16 cellular contexts compared by ENCODE assay signal in genomic region chr11:128595775-128596174, GRCh38. TPM values are rescaled to one million over a fixed set of nuclear protein-coding genes. Genes with fewer than 3 reads are reported as not detected.
DNase-seq lines count a peak whose midpoint lies in the region; ATAC-seq and TF ChIP-seq lines count a peak whose summit lies in the region.
"Had no signal": no experiment of that assay in that cellular context is flagged by ENCODE, and none has a peak within 500 bp of the region (broad histone marks: within the 10 kb centered on the region; RNA-seq: fewer than 3 reads in every experiment).

No MANE protein-coding gene starts in this region.

- H3K4me3 ChIP-seq in fibroblast of villous mesenchyme (ENCODE audit: low read depth, low read length) (no peak overlapping the region), uterus (no peak overlapping the region)
- H3K4me3 ChIP-seq: HAP-1 had no signal

- H3K4me1 ChIP-seq in uterus: no peaks in the 10 kb centered on the region

- no peaks in the 10 kb centered on the region for H3K9me3 ChIP-seq in uterus
- H3K9me3 ChIP-seq: HAP-1 had no signal

- no peaks in the 10 kb centered on the region for H3K36me3 ChIP-seq in uterus
- H3K36me3 ChIP-seq: HAP-1 had no signal

- H3K27ac ChIP-seq in uterus: no peak overlapping the region
- H3K27ac ChIP-seq: 22Rv1, HL-60 had no signal

- TF ChIP-seq POLR2A in uterus (IDR thresholded peaks at IDR 0.05): no peak

- no peaks in the 10 kb centered on the region for H3K9me3 Mint-ChIP-seq in activated T-cell treated with anti-CD3 and anti-CD28 coated beads, Interleukin-2, amount 50 U/mL, for 72 hours
- no peaks in the 10 kb centered on the region for H3K9me3 Mint-ChIP-seq in activated T-cell treated with anti-CD3 and anti-CD28 coated beads, Interleukin-2, amount 50 U/mL, for 24 hours
- H3K9me3 Mint-ChIP-seq in stimulated activated memory B cell treated with anti-CD40 and anti-IgM and Interleukin-4, amounts not matched to agents 10 μg/mL and 1 μg/mL and 100 μg/mL, for 72 hours: peaks cover 3% of the 10 kb centered on the region
- H3K9me3 Mint-ChIP-seq: CD4-positive, alpha-beta T cell had no signal

- intact Hi-C loops in uterus (cut with DNase I; ENCODE audit: low total_unique reads): no loop called here

- no peak overlapping the region for H3K4me3 Mint-ChIP-seq in activated T-cell treated with anti-CD3 and anti-CD28 coated beads, Interleukin-2, amount 50 U/mL, for 72 hours
- no peak overlapping the region for H3K4me3 Mint-ChIP-seq in activated T-cell treated with anti-CD3 and anti-CD28 coated beads, Interleukin-2, amount 50 U/mL, for 24 hours
- H3K4me3 Mint-ChIP-seq in stimulated activated memory B cell treated with anti-CD40 and anti-IgM and Interleukin-4, amounts not matched to agents 10 μg/mL and 1 μg/mL and 100 μg/mL, for 72 hours: no peak overlapping the region
- H3K4me3 Mint-ChIP-seq: CD4-positive, alpha-beta T cell had no signal

- TF ChIP-seq CTCF in fibroblast of villous mesenchyme (IDR thresholded peaks at IDR 0.05; ENCODE audit: insufficient read depth, low read depth, low read length) (no peak), uterus (IDR thresholded peaks at IDR 0.05) (no peak)

- no peak for ATAC-seq in activated T-cell treated with anti-CD3 and anti-CD28 coated beads, Interleukin-2, amount 50 U/mL, for 72 hours (replicated peaks in 1 of 2)
- no peak for ATAC-seq in stimulated activated memory B cell treated with anti-CD40 and anti-IgM and Interleukin-4, amounts not matched to agents 10 μg/mL and 1 μg/mL and 100 μg/mL, for 72 hours
- ATAC-seq in HG02763 (IDR thresholded peaks at IDR 0.05; ENCODE audit: unreplicated experiment): no peak

- no peaks in the 10 kb centered on the region for H3K27me3 Mint-ChIP-seq in activated T-cell treated with anti-CD3 and anti-CD28 coated beads, Interleukin-2, amount 50 U/mL, for 72 hours (ENCODE audit: low read depth)
- no peaks in the 10 kb centered on the region for H3K27me3 Mint-ChIP-seq in activated T-cell treated with anti-CD3 and anti-CD28 coated beads, Interleukin-2, amount 50 U/mL, for 24 hours
- no peaks in the 10 kb centered on the region for H3K27me3 Mint-ChIP-seq in stimulated activated memory B cell treated with anti-CD40 and anti-IgM and Interleukin-4, amounts not matched to agents 10 μg/mL and 1 μg/mL and 100 μg/mL, for 72 hours
- H3K27me3 Mint-ChIP-seq: CD4-positive, alpha-beta T cell had no signal

- peaks cover 52% of the 10 kb centered on the region for H3K4me1 Mint-ChIP-seq in activated T-cell treated with anti-CD3 and anti-CD28 coated beads, Interleukin-2, amount 50 U/mL, for 72 hours (ENCODE audit: low read depth)
- H3K4me1 Mint-ChIP-seq in activated T-cell treated with anti-CD3 and anti-CD28 coated beads, Interleukin-2, amount 50 U/mL, for 24 hours (ENCODE audit: low read depth): peaks cover 50% of the 10 kb centered on the region
- peaks cover 37% of the 10 kb centered on the region for H3K4me1 Mint-ChIP-seq in stimulated activated memory B cell treated with anti-CD40 and anti-IgM and Interleukin-4, amounts not matched to agents 10 μg/mL and 1 μg/mL and 100 μg/mL, for 72 hours

- no peak for DNase-seq in activated T-cell treated with anti-CD3 and anti-CD28 coated beads, Interleukin-2, amount 50 U/mL, for 72 hours
- no peak for DNase-seq in activated T-cell treated with anti-CD3 and anti-CD28 coated beads, Interleukin-2, amount 50 U/mL, for 24 hours
- DNase-seq in NCI-H82 (lab: John Stamatoyannopoulos, UW): peak; percentile 48
- DNase-seq in fibroblast of villous mesenchyme (ENCODE audit: low read depth): peak; percentile 40
- no peak for DNase-seq in stimulated activated CD4-positive, alpha-beta T cell treated with anti-CD3 and anti-CD28 coated beads, Interleukin-4, amount 100 ng/mL, for 24 hours
- DNase-seq in uterus: no peak
- DNase-seq: AML-193; C1 segment of cervical spinal cord; Calu3; CD4-positive, alpha-beta T cell; DMS79 had no signal

- H3K27ac Mint-ChIP-seq in activated T-cell treated with anti-CD3 and anti-CD28 coated beads, Interleukin-2, amount 50 U/mL, for 72 hours: peak overlapping the region; percentile 20
- no peak overlapping the region for H3K27ac Mint-ChIP-seq in activated T-cell treated with anti-CD3 and anti-CD28 coated beads, Interleukin-2, amount 50 U/mL, for 24 hours
- H3K27ac Mint-ChIP-seq in stimulated activated memory B cell treated with anti-CD40 and anti-IgM and Interleukin-4, amounts not matched to agents 10 μg/mL and 1 μg/mL and 100 μg/mL, for 72 hours: peak overlapping the region; percentile 58
- H3K27ac Mint-ChIP-seq: CD4-positive, alpha-beta T cell had no signal

- H3K36me3 Mint-ChIP-seq in activated T-cell treated with anti-CD3 and anti-CD28 coated beads, Interleukin-2, amount 50 U/mL, for 72 hours (ENCODE audit: insufficient read depth in 2 of 2): no peaks in the 10 kb centered on the region
- no peaks in the 10 kb centered on the region for H3K36me3 Mint-ChIP-seq in activated T-cell treated with anti-CD3 and anti-CD28 coated beads, Interleukin-2, amount 50 U/mL, for 24 hours (ENCODE audit: low read depth)
- no peaks in the 10 kb centered on the region for H3K36me3 Mint-ChIP-seq in stimulated activated memory B cell treated with anti-CD40 and anti-IgM and Interleukin-4, amounts not matched to agents 10 μg/mL and 1 μg/mL and 100 μg/mL, for 72 hours

- H3K27me3 ChIP-seq in uterus: no peaks in the 10 kb centered on the region

RNA-seq across cellular contexts. Expression of gene ETS1, which starts 8.4 kb away (rescaled TPM):
- total RNA-seq in activated T-cell treated with anti-CD3 and anti-CD28 coated beads, Interleukin-2, amount 50 U/mL, for 72 hours: 100 to 1,000 TPM; 713 to 736 TPM
- total RNA-seq in fibroblast of villous mesenchyme (80.2 and 95.0 TPM in 2 replicates), uterus (10 to 100 TPM; 24.1 to 80.9 (median 58.3) TPM)

Comparison
In these comparisons a context has a peak if more than half of its experiments do, and no peak if none do; other contexts are left out.
1. DNase-seq: peak in NCI-H82 (single experiment) and fibroblast of villous mesenchyme (single experiment); none in activated T-cell treated with anti-CD3 and anti-CD28 coated beads, Interleukin-2, amount 50 U/mL, for 72 hours (0 of 2), activated T-cell treated with anti-CD3 and anti-CD28 coated beads, Interleukin-2, amount 50 U/mL, for 24 hours (single experiment), stimulated activated CD4-positive, alpha-beta T cell treated with anti-CD3 and anti-CD28 coated beads, Interleukin-4, amount 100 ng/mL, for 24 hours (single experiment) and uterus (0 of 2).